8 cellular contexts compared by ENCODE assay signal in genomic region chr2:64455545-64455944, GRCh38. TPM values are rescaled to one million over a fixed set of nuclear protein-coding genes. Genes with fewer than 3 reads are reported as not detected.
A peak's percentile ranks its signal among the peaks of the same experiment; 100 is the strongest.
DNase-seq lines count a peak whose midpoint lies in the region; ATAC-seq, FAIRE-seq and TF ChIP-seq lines count a peak whose summit lies in the region.

No MANE protein-coding gene starts in this region.

- no peaks in the 10 kb centered on the region for H3K9me3 ChIP-seq in A549
- H3K9me3 ChIP-seq in HEK293 (ENCODE audit: control insufficient read depth, insufficient read depth, low read depth, low read length), result no peaks in the 10 kb centered on the region
- no peaks in the 10 kb centered on the region for H3K9me3 ChIP-seq in mesenchymal stem cell (ENCODE audit: control insufficient read depth, low read length)
- H3K9me3 ChIP-seq in thyroid gland, result no peaks in the 10 kb centered on the region

- H3K4me3 Mint-ChIP-seq in activated naive CD8-positive, alpha-beta T cell treated with anti-CD3 and anti-CD28 coated beads, Interleukin-2, amount 50 U/mL, for 24 hours, result peak overlapping the region; percentile 75

- H3K14ac ChIP-seq in mesenchymal stem cell (ENCODE audit: low read length in 2 of 2), result no peak overlapping the region

- no peak overlapping the region for H4K91ac ChIP-seq in mesenchymal stem cell (ENCODE audit: low read length)

- H2BK5ac ChIP-seq in mesenchymal stem cell (ENCODE audit: low read depth, low read length, poor library complexity, severe bottlenecking), result no peak overlapping the region

- H3K27ac Mint-ChIP-seq in activated naive CD8-positive, alpha-beta T cell treated with anti-CD3 and anti-CD28 coated beads, Interleukin-2, amount 50 U/mL, for 24 hours, result peak overlapping the region; percentile 46

- H2BK120ac ChIP-seq in mesenchymal stem cell (ENCODE audit: low read depth, low read length), result no peak overlapping the region

- WGBS in A549 (ENCODE audit: missing lambda C conversion rate), result 88% methylated on average over 2 of the region's 2 CpGs
- 100% methylated on average over 2 of the region's 2 CpGs for WGBS in mesenchymal stem cell
- WGBS in thyroid gland, 2 donors, result 79 to 88% methylated on average over 2 of the region's 2 CpGs

- peaks cover 13% of the 10 kb centered on the region for H3K4me1 Mint-ChIP-seq in activated naive CD8-positive, alpha-beta T cell treated with anti-CD3 and anti-CD28 coated beads, Interleukin-2, amount 50 U/mL, for 24 hours

- H3K36me3 Mint-ChIP-seq in activated naive CD8-positive, alpha-beta T cell treated with anti-CD3 and anti-CD28 coated beads, Interleukin-2, amount 50 U/mL, for 24 hours (ENCODE audit: low read depth), result no peaks in the 10 kb centered on the region

- H2BK12ac ChIP-seq in mesenchymal stem cell (ENCODE audit: low read length in 2 of 2), result no peak overlapping the region

- H3K18ac ChIP-seq in mesenchymal stem cell (ENCODE audit: low read depth in 1 of 2, low read length in 2 of 2), result no peak overlapping the region

- POLR2A ChIA-PET in A549 (lab: Yijun Ruan, JAX) (interaction anchor here (0.6 kb wide), 1 partner anchor 34 kb away, joined by 4 read pairs; no protein-coding TSS in a partner anchor), HEK293 (lab: Yijun Ruan, JAX) (interaction anchor here (0.7 to 1.0 kb wide), 4 partner anchors 28 to 404 kb away, joined by 3 read pairs; no protein-coding TSS in a partner anchor)

- no peak overlapping the region for H3K4ac ChIP-seq in mesenchymal stem cell (ENCODE audit: low read depth in 1 of 2, low read length in 2 of 2)

- no peak overlapping the region for H2AFZ ChIP-seq in mesenchymal stem cell (ENCODE audit: low read depth, low read length)

- intact Hi-C loops in thyroid gland (cut with DNase I), result no loop called here

- CTCF ChIA-PET in A549 (lab: Yijun Ruan, JAX) (interaction anchor here (1.0 to 3.5 kb wide), 4 partner anchors 33 to 127 kb away, joined by 3 to 15 read pairs (median 4); no protein-coding TSS in a partner anchor), HEK293 (lab: Yijun Ruan, JAX) (interaction anchor here (0.6 to 2.9 kb wide), 4 partner anchors 16 to 125 kb away, joined by 3 to 16 read pairs (median 7); no protein-coding TSS in a partner anchor)

- no peak overlapping the region for H3K23ac ChIP-seq in mesenchymal stem cell (ENCODE audit: low read length in 2 of 2)

- TF ChIP-seq RAD21 in A549 (conservative IDR thresholded peaks at IDR 0.05 in 1 of 2, IDR thresholded peaks at IDR 0.05 in 1 of 2), result no peak

- no peaks in the 10 kb centered on the region for H3K9me3 Mint-ChIP-seq in activated naive CD8-positive, alpha-beta T cell treated with anti-CD3 and anti-CD28 coated beads, Interleukin-2, amount 50 U/mL, for 24 hours

- H3K9ac ChIP-seq in mesenchymal stem cell (ENCODE audit: low read length), result peak overlapping the region; percentile 68

- ATAC-seq in A549 (no peak), esophagus mucosa (no peak), GM19397 (IDR thresholded peaks at IDR 0.05; ENCODE audit: unreplicated experiment) (no peak)
- no peak for ATAC-seq in activated naive CD8-positive, alpha-beta T cell treated with anti-CD3 and anti-CD28 coated beads, Interleukin-2, amount 50 U/mL, for 24 hours

- DNase-seq in A549 (ENCODE audit: low read depth in 1 of 2, low spot score in 1 of 2) (peak; percentile 24 to 38), mesenchymal stem cell (peak; percentile 2), HUDEP-2 (lab: John Stamatoyannopoulos, UW; ENCODE audit: unreplicated experiment in 76 of 76) (no peak), thyroid gland (no peak)
- no peak for DNase-seq in activated naive CD8-positive, alpha-beta T cell treated with anti-CD3 and anti-CD28 coated beads, Interleukin-2, amount 50 U/mL, for 24 hours

- peaks cover 8% of the 10 kb centered on the region for H3K27me3 Mint-ChIP-seq in activated naive CD8-positive, alpha-beta T cell treated with anti-CD3 and anti-CD28 coated beads, Interleukin-2, amount 50 U/mL, for 24 hours

- peaks cover 17% of the 10 kb centered on the region for H3K4me1 ChIP-seq in A549
- peaks cover 10% of the 10 kb centered on the region; the same call in 1 of the 2 replicates for H3K4me1 ChIP-seq in HEK293 (ENCODE audit: control insufficient read depth, insufficient read depth, low read length)
- peaks cover 10% of the 10 kb centered on the region for H3K4me1 ChIP-seq in mesenchymal stem cell (ENCODE audit: control insufficient read depth, insufficient read depth, low read depth, low read length)
- peaks cover 18 to 22% of the 10 kb centered on the region in 2 donors for H3K4me1 ChIP-seq in thyroid gland

- TF ChIP-seq POLR2A in A549 (IDR thresholded peaks at IDR 0.05; ENCODE audit: low read length) (no peak), thyroid gland (IDR thresholded peaks at IDR 0.05) (no peak)

- no peak for FAIRE-seq in A549 (lab: Jason Lieb, UNC)

- peak overlapping the region; percentile 60 for H4K8ac ChIP-seq in mesenchymal stem cell (ENCODE audit: low read length)

- H2AK5ac ChIP-seq in mesenchymal stem cell (ENCODE audit: low read length, severe bottlenecking), result no peak overlapping the region

- H2BK15ac ChIP-seq in mesenchymal stem cell (ENCODE audit: low read depth, poor library complexity, severe bottlenecking), result no peak overlapping the region

- TF ChIP-seq EP300 in A549 (IDR thresholded peaks at IDR 0.05), result no peak

- H3K79me1 ChIP-seq in mesenchymal stem cell (replicated peaks; ENCODE audit: low read length, poor library complexity, severe bottlenecking), result peaks cover 7% of the 10 kb centered on the region

- H3K27me3 ChIP-seq in mesenchymal stem cell (ENCODE audit: control insufficient read depth in 1 of 2, insufficient read depth in 1 of 2, low read length in 2 of 2) (no peaks in the 10 kb centered on the region), thyroid gland (no peaks in the 10 kb centered on the region)

- H3K36me3 ChIP-seq in HEK293 (ENCODE audit: control insufficient read depth in 2 of 2, insufficient read depth in 1 of 2, low read length in 2 of 2) (peaks cover 28 to 44% of the 10 kb centered on the region in 2 experiments), mesenchymal stem cell (ENCODE audit: control insufficient read depth in 1 of 2, insufficient read depth in 2 of 2, low read depth in 1 of 2, low read length in 2 of 2) (peaks cover 4 to 20% of the 10 kb centered on the region in 2 experiments), thyroid gland (peaks cover 6 to 7% of the 10 kb centered on the region in 2 donors)

- H3K4me3 ChIP-seq in A549 (no peak overlapping the region; the same call in 2 of the 3 replicates), HEK293 (ENCODE audit: low read depth, low read length) (no peak overlapping the region), mesenchymal stem cell (ENCODE audit: insufficient read depth in 1 of 2, low read depth in 1 of 2, low read length in 2 of 2) (peak overlapping the region in 1 of 2 experiments; percentile 76), thyroid gland (replicated peaks in 1 of 3) (no peak overlapping the region)

- H3K27ac ChIP-seq in A549 (no peak overlapping the region), HEK293 (ENCODE audit: extremely low read depth, low read depth, low read length) (no peak overlapping the region), mesenchymal stem cell (ENCODE audit: low read length, poor library complexity, severe bottlenecking) (no peak overlapping the region), thyroid gland (no peak overlapping the region)

- TF ChIP-seq CTCF in A549 (IDR thresholded peaks at IDR 0.05) (no peak), HEK293 (tag by site-specific recombination; IDR thresholded peaks at IDR 0.05) (no peak), thyroid gland (IDR thresholded peaks at IDR 0.05) (no peak)

- H3K4me2 ChIP-seq in A549, result peak overlapping the region; percentile 80
- no peak overlapping the region for H3K4me2 ChIP-seq in mesenchymal stem cell (ENCODE audit: low read length, poor library complexity, severe bottlenecking)

TF ChIP-seq in A549, 52 proteins besides CTCF, POLR2A, EP300 and RAD21:
- TF ChIP-seq MAZ (IDR thresholded peaks at IDR 0.05; ENCODE audit: borderline replicate concordance, low read depth, low read length) (no peak), ZFP36 (IDR thresholded peaks at IDR 0.05; ENCODE audit: borderline replicate concordance, partially characterized antibody) (no peak), GATA3 (IDR thresholded peaks at IDR 0.05; ENCODE audit: borderline replicate concordance) (no peak), CBX8 (IDR thresholded peaks at IDR 0.05) (no peak), BHLHE40 (IDR thresholded peaks at IDR 0.05; ENCODE audit: low read depth, low read length) (no peak), KDM5A (IDR thresholded peaks at IDR 0.05) (no peak), FOSB (CRISPR knock-in tag; IDR thresholded peaks at IDR 0.05) (no peak), PHF8 (IDR thresholded peaks at IDR 0.05; ENCODE audit: borderline replicate concordance, low read depth) (no peak), TFCP2L1 (CRISPR knock-in tag; IDR thresholded peaks at IDR 0.05) (no peak), HOXB13 (CRISPR knock-in tag; IDR thresholded peaks at IDR 0.05; ENCODE audit: low read depth) (no peak)
TF ChIP-seq in A549: peak in this region for 0.

TF ChIP-seq in HEK293, 187 proteins besides CTCF, POLR2A, EP300 and RAD21:
- no peak for TF ChIP-seq FEZF1 (tag by site-specific recombination; IDR thresholded peaks at IDR 0.05)
- TF ChIP-seq ZNF513 (tag by site-specific recombination; IDR thresholded peaks at IDR 0.05), result 0 out of 2 replicates have a peak, but pooled peaks have one; percentile 29
- TF ChIP-seq WT1 (tag by site-specific recombination; IDR thresholded peaks at IDR 0.05), result no peak

RNA-seq across cellular contexts. Expression of gene LGALSL, which starts 1.6 kb away (rescaled TPM):
- polyA plus RNA-seq in A549 (2011; rRNA removed) (12.7 and 14.1 TPM in 2 replicates), A549 (2017; fragmentation: RNase III; extraction: RNeasy Plus Mini Kit Qiagen cat#74134 plus additional on column Dnase treatment) (10.8 to 11.4 TPM (median 11.0 TPM) in 3 replicates)
- polyA plus RNA-seq in A549 (2012; cell fraction: cytosol; rRNA removed), result 11.9 and 12.5 TPM in 2 replicates
- polyA plus RNA-seq in A549 (2012; cell fraction: nucleus; rRNA removed), result 3.5 and 5.6 TPM in 2 replicates
- 14.6 and 21.1 TPM in 2 replicates for polyA minus RNA-seq in A549 (2011; rRNA and poly(A)+ RNA removed)
- 8.2 TPM for polyA plus RNA-seq in mesenchymal stem cell (2013, experiment 1 of 2)
- polyA plus RNA-seq in mesenchymal stem cell (2013, experiment 2 of 2), result 9.2 TPM
- total RNA-seq in esophagus mucosa (35.8 TPM), thyroid gland (10 to 100 TPM in 2 of 4 donors, 1 to 10 TPM in 2; 8.1 to 13.0 (median 10.4) TPM)

Comparison
In these comparisons a context has a peak if more than half of its experiments do, and no peak if none do; other contexts are left out.
1. DNase-seq: peak in A549 (2 of 2) and mesenchymal stem cell (single experiment); none in activated naive CD8-positive, alpha-beta T cell treated with anti-CD3 and anti-CD28 coated beads, Interleukin-2, amount 50 U/mL, for 24 hours (single experiment), HUDEP-2 (0 of 76) and thyroid gland (0 of 2).